In genomic region chr2:161244387-161245236, GRCh38 we compare ENCODE assay signal across 8 cellular contexts.
A peak's percentile ranks its signal among the peaks of the same experiment; 100 is the strongest.
DNase-seq lines count a peak whose midpoint lies in the region; ATAC-seq, FAIRE-seq and TF ChIP-seq lines count a peak whose summit lies in the region.
"Not testable (repeated sequence)": the region's sequence is repeated elsewhere in the genome, so short reads cannot be mapped to it uniquely, and the experiment has no call there.

No MANE protein-coding gene starts in this region.

- WGBS in esophagus, 2 donors, result 31 to 42% methylated on average over 32 to 49 of the region's 53 CpGs
- 4% methylated on average over 46 of the region's 53 CpGs for WGBS in thymus

- ATAC-seq in GM23338 (peak; percentile 95), HG03571 (IDR thresholded peaks at IDR 0.05; ENCODE audit: unreplicated experiment) (peak; percentile 73), natural killer cell (peak; percentile 91 to 93 (median 92))

- H3K4me3 ChIP-seq in GM23338 (peak overlapping the region; percentile 52), esophagus (ENCODE audit: low read depth in 1 of 2, low read length in 2 of 2) (peak overlapping the region; percentile 53 to 56), thymus (ENCODE audit: low read length) (peak overlapping the region; percentile 54)

- not testable (repeated sequence) for H3K36me3 Mint-ChIP-seq in GM23338 (ENCODE audit: low read depth); natural killer cell

- not testable (repeated sequence) for H3K9me3 Mint-ChIP-seq in GM23338, natural killer cell

- H3K4me2 ChIP-seq in GM23338, result peak overlapping the region; percentile 80

- peak; percentile 97 for FAIRE-seq in GM18507 (lab: Jason Lieb, UNC)

- H3K79me2 ChIP-seq in GM23338 (replicated peaks; ENCODE audit: insufficient read depth), result not testable (repeated sequence)

- not testable (repeated sequence) for H3K27ac ChIP-seq in GM23338 (ENCODE audit: low read depth)
- H3K27ac ChIP-seq in esophagus (ENCODE audit: low read depth in 2 of 2, low read length in 1 of 2) (peak overlapping the region; percentile 38 to 64), thymus (ENCODE audit: low read depth) (peak overlapping the region; percentile 73)

- H3K4me1 Mint-ChIP-seq in GM23338 (peaks cover 41% of the 10 kb centered on the region), natural killer cell (peaks cover 31 to 32% of the 10 kb centered on the region in 2 donors)

- H3K27me3 Mint-ChIP-seq in GM23338 (ENCODE audit: insufficient read depth, low read depth, poor library complexity), result peaks cover 41% of the 10 kb centered on the region
- H3K27me3 Mint-ChIP-seq in natural killer cell (ENCODE audit: low read depth in 2 of 2), result not testable (repeated sequence)

- H3K4me3 Mint-ChIP-seq in GM23338 (peak overlapping the region; percentile 86), natural killer cell (peak overlapping the region; percentile 94)

- H3K27ac Mint-ChIP-seq in GM23338, result peak overlapping the region; percentile 8; the same call in 1 of the 2 replicates
- peak overlapping the region; percentile 85 to 87 for H3K27ac Mint-ChIP-seq in natural killer cell

- not testable (repeated sequence) for TF ChIP-seq CTCF in GM23338 (conservative IDR thresholded peaks at IDR 0.05; ENCODE audit: low read depth in 2 of 2); natural killer cell (IDR thresholded peaks at IDR 0.05)

- not testable (repeated sequence) for H3K9me2 ChIP-seq in GM23338 (ENCODE audit: insufficient read depth)

- not testable (repeated sequence) for DNase-seq in GM18507 (ENCODE audit: extremely low spot score, insufficient read length, low read depth)
- peak; percentile 93 for DNase-seq in GM23338 (ENCODE audit: low spot score)
- DNase-seq in SHP77 treated with DMSO at 0.1 percent for 48 hours (lab: John Stamatoyannopoulos, UW), result peak; percentile 53
- peak; percentile 61 for DNase-seq in activated T-helper 1 cell treated with Interleukin-2 at 50 U/mL for 16 hours (ENCODE audit: low read depth)
- peak; percentile 29 for DNase-seq in natural killer cell

- H3K9me3 ChIP-seq in esophagus (ENCODE audit: control insufficient read depth in 2 of 2, insufficient read depth in 1 of 2, low read depth in 1 of 2, low read length in 1 of 2); thymus (ENCODE audit: control insufficient read depth): not testable (repeated sequence)

- not testable (repeated sequence) for H3K36me3 ChIP-seq in GM23338 (ENCODE audit: insufficient read depth); esophagus (ENCODE audit: control insufficient read depth in 2 of 2, insufficient read depth in 2 of 2, low read length in 1 of 2); thymus (ENCODE audit: control insufficient read depth, insufficient read depth)

- intact Hi-C loops in natural killer cell (cut with micrococcal nuclease), result not testable (repeated sequence)

- H4K20me1 ChIP-seq in GM23338 (replicated peaks; ENCODE audit: insufficient read depth), result not testable (repeated sequence)

- peaks cover 46% of the 10 kb centered on the region for H3K4me1 ChIP-seq in GM23338 (ENCODE audit: insufficient read depth)
- H3K4me1 ChIP-seq in esophagus (ENCODE audit: control insufficient read depth in 2 of 2, insufficient read depth in 2 of 2, low read length in 1 of 2); thymus (ENCODE audit: control insufficient read depth, insufficient read depth, low read length): not testable (repeated sequence)

- H3K27me3 ChIP-seq in GM23338 (ENCODE audit: insufficient read depth), result peaks cover 79% of the 10 kb centered on the region
- not testable (repeated sequence) for H3K27me3 ChIP-seq in esophagus (ENCODE audit: control insufficient read depth in 1 of 2, insufficient read depth in 2 of 2, low read length in 2 of 2); thymus (ENCODE audit: control insufficient read depth, insufficient read depth)

- not testable (repeated sequence) for H3F3A ChIP-seq in GM23338 (replicated peaks; ENCODE audit: low read depth)

- peak overlapping the region; percentile 30; the same call in 1 of the 2 replicates for H2AFZ ChIP-seq in GM23338

TF ChIP-seq in GM23338, 12 proteins besides CTCF, POLR2A, EP300 and RAD21:
- peak; percentile 49 for TF ChIP-seq EZH2 (IDR thresholded peaks at IDR 0.05; ENCODE audit: low read depth, unreplicated experiment)
